17 cellular contexts compared by ENCODE assay signal in the genomic region with DNA sequence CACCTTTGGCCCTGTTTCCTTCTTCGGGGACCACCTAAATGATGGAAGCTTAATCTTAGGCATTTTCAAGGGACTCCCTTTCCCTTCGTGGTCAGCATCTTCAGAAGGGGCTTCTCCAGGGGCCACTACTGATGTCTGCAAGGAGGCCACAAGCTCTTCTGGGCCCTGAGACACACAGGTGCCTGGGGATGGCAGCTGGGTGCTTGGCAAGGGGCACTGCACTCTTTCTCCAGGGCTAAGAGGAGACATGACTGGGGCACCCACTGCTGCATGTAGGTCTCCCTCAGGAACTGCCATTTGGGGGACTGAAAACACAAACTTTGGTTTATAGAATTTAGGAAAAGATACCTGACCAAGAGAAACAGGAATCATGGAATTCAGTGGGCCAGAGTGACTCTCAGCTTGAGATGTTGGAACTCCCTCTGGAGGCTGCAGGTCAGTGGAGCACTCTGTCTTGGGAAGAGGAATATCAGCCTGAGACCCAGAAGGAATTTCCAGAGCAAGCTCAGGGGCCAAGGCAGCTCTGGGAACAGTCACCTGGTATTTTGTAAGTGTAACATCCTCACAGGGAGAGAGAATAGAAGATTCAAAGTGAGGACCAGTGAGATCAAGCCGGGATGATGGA. TPM values are rescaled to one million over a fixed set of nuclear protein-coding genes. Genes with fewer than 3 reads are reported as not detected.
A peak's percentile ranks its signal among the peaks of the same experiment; 100 is the strongest.
DNase-seq lines count a peak whose midpoint lies in the region; ATAC-seq, FAIRE-seq and TF ChIP-seq lines count a peak whose summit lies in the region.
"Had no signal": no experiment of that assay in that cellular context is flagged by ENCODE, and none has a peak within 500 bp of the region (broad histone marks: within the 10 kb centered on the region; RNA-seq: fewer than 3 reads in every experiment).

No MANE protein-coding gene starts in this region.

- H3K9me3 Mint-ChIP-seq in neural progenitor cell, result peaks cover 11% of the 10 kb centered on the region

- intact Hi-C loops in K562 (cut with micrococcal nuclease), result loop anchor here (1.0 kb wide), 1 partner anchor 44 kb away; no protein-coding TSS in a partner anchor

- H3K9me1 ChIP-seq in K562 (ENCODE audit: control insufficient read depth, insufficient read depth, low read length), result no peaks in the 10 kb centered on the region

- no peak overlapping the region for H3K4me2 ChIP-seq in K562 (ENCODE audit: insufficient read depth, low read length)
- no peak overlapping the region for H3K4me2 ChIP-seq in neural progenitor cell

- H3K4me3 ChIP-seq in HEK293 (ENCODE audit: low read depth, low read length) (no peak overlapping the region), K562 (no peak overlapping the region), neural progenitor cell (no peak overlapping the region)
- H3K4me3 ChIP-seq: esophagus muscularis mucosa, SK-N-MC, thoracic aorta had no signal

- no peaks in the 10 kb centered on the region for H3K79me2 ChIP-seq in K562 (ENCODE audit: control insufficient read depth, insufficient read depth, low read length)
- H3K79me2 ChIP-seq in neural progenitor cell (ENCODE audit: low read depth), result no peaks in the 10 kb centered on the region

- H4K20me1 ChIP-seq in K562 (replicated peaks; ENCODE audit: control insufficient read depth, insufficient read depth, low read length) (no peaks in the 10 kb centered on the region; the same call in 1 of the 2 replicates), neural progenitor cell (ENCODE audit: low read depth) (no peaks in the 10 kb centered on the region)

- H3K36me3 Mint-ChIP-seq in neural progenitor cell, result no peaks in the 10 kb centered on the region

- H3K9ac ChIP-seq in K562 (ENCODE audit: insufficient read depth in 1 of 2, low read depth in 2 of 2, low read length in 2 of 2), result no peak overlapping the region
- H3K9ac ChIP-seq in neural progenitor cell, result no peak overlapping the region

- no peak for TF ChIP-seq POLR2A in K562 (conservative IDR thresholded peaks at IDR 0.05)

- POLR2A ChIA-PET in HEK293 (lab: Yijun Ruan, JAX), result no interaction called here
- POLR2A ChIA-PET in K562 (lab: Yijun Ruan, JAX), result no interaction called here

- no peaks in the 10 kb centered on the region for H3K9me3 ChIP-seq in HEK293 (ENCODE audit: control insufficient read depth, insufficient read depth, low read depth, low read length)
- no peaks in the 10 kb centered on the region for H3K9me3 ChIP-seq in K562 (replicated peaks; ENCODE audit: control insufficient read depth, insufficient read depth, low read depth, low read length)
- no peaks in the 10 kb centered on the region for H3K9me3 ChIP-seq in neural progenitor cell (ENCODE audit: low read depth)
- H3K9me3 ChIP-seq: esophagus muscularis mucosa, thoracic aorta had no signal

- no TSS peak for BruUV-seq in K562 (replicated peaks; lab: Mats Ljungman, UMichigan)

- peaks cover 5 to 53% of the 10 kb centered on the region in 2 experiments; a peak in 4 of 5 replicates for H3K27me3 ChIP-seq in K562 (ENCODE audit: control insufficient read depth in 2 of 2, insufficient read depth in 2 of 2, low read length in 2 of 2)
- peaks cover 49% of the 10 kb centered on the region for H3K27me3 ChIP-seq in neural progenitor cell
- H3K27me3 ChIP-seq: esophagus muscularis mucosa had no signal

- CTCF ChIA-PET in HEK293 (lab: Yijun Ruan, JAX), result interaction anchor here (0.5 to 1.1 kb wide), 5 partner anchors 22 to 1357 kb away, joined by 3 to 4 read pairs (median 3); no protein-coding TSS in a partner anchor
- CTCF ChIA-PET in K562 (lab: Yijun Ruan, JAX; ENCODE audit: low intra/inter-chr PET ratio), result no interaction called here

- TF ChIP-seq CTCF in HEK293 (tag by site-specific recombination; IDR thresholded peaks at IDR 0.05) (peak; percentile 65), K562 (IDR thresholded peaks at IDR 0.05 in 2 of 3, conservative IDR thresholded peaks at IDR 0.05 in 1 of 3; ENCODE audit: insufficient read depth in 2 of 3, low read depth in 1 of 3, low read length in 3 of 3) (peak; percentile 13 to 52 (median 21); a peak in 2 of 6 replicates), neural progenitor cell (IDR thresholded peaks at IDR 0.05) (peak; percentile 39)

- H2AFZ ChIP-seq in K562 (ENCODE audit: low read depth, low read length) (no peak overlapping the region), neural progenitor cell (replicated peaks) (no peak overlapping the region)

- H3K27ac Mint-ChIP-seq in neural progenitor cell, result peak overlapping the region; percentile 60

- no peaks in the 10 kb centered on the region for H3K36me3 ChIP-seq in HEK293 (ENCODE audit: control insufficient read depth in 2 of 2, insufficient read depth in 1 of 2, low read length in 2 of 2)
- no peaks in the 10 kb centered on the region for H3K36me3 ChIP-seq in K562 (ENCODE audit: control insufficient read depth, insufficient read depth, low read length)
- no peaks in the 10 kb centered on the region for H3K36me3 ChIP-seq in neural progenitor cell

- no peak for FAIRE-seq in K562 (lab: Jason Lieb, UNC)
- FAIRE-seq: A204.1, GM18507 had no signal

- H3F3A ChIP-seq in neural progenitor cell (ENCODE audit: low read depth), result no peaks in the 10 kb centered on the region

- peak in 1 of 2 experiments; percentile 6; a peak in 1 of 4 replicates for TF ChIP-seq RAD21 in K562 (CRISPR knock-in tag; conservative IDR thresholded peaks at IDR 0.05 in 1 of 2, IDR thresholded peaks at IDR 0.05 in 1 of 2)

- H3K4me1 ChIP-seq in HEK293 (ENCODE audit: control insufficient read depth, insufficient read depth, low read length) (no peaks in the 10 kb centered on the region), K562 (replicated peaks in 1 of 2; ENCODE audit: control insufficient read depth in 2 of 2, insufficient read depth in 2 of 2, low read length in 2 of 2) (no peaks in the 10 kb centered on the region; a peak in 1 of 5 replicates), neural progenitor cell (no peaks in the 10 kb centered on the region)
- H3K4me1 ChIP-seq: esophagus muscularis mucosa had no signal

- peaks cover 11% of the 10 kb centered on the region for H3K27me3 Mint-ChIP-seq in neural progenitor cell (ENCODE audit: insufficient read depth, low read depth)

- peak overlapping the region; percentile 55 for H3K4me3 Mint-ChIP-seq in neural progenitor cell

- DNase-seq in NCI-H345 (lab: John Stamatoyannopoulos, UW) (peak; percentile 3), NCI-H345 treated with DMSO at 0.1 percent for 48 hours (lab: John Stamatoyannopoulos, UW; ENCODE audit: unreplicated experiment) (no peak), K562 (ENCODE audit: extremely low read depth in 1 of 4, low spot score in 3 of 4) (no peak), neural progenitor cell (ENCODE audit: low spot score) (peak; percentile 32), NCI-H1930 (lab: John Stamatoyannopoulos, UW) (no peak), NCI-H187 treated with DMSO at 0.1 percent for 48 hours (lab: John Stamatoyannopoulos, UW) (no peak)
- DNase-seq: NCI-H1092 treated with DMSO at 0.1 percent for 48 hours had no signal

- no peak for TF ChIP-seq EP300 in K562 (IDR thresholded peaks at IDR 0.05; ENCODE audit: low read length)

- in situ Hi-C loops in K562 (cut with MboI), result no loop called here

- H3K27ac ChIP-seq in HEK293 (ENCODE audit: extremely low read depth, low read depth, low read length), result no peak overlapping the region
- H3K27ac ChIP-seq in K562 (ENCODE audit: extremely low read depth, low read depth, low read length), result no peak overlapping the region
- H3K27ac ChIP-seq in neural progenitor cell, result no peak overlapping the region
- H3K27ac ChIP-seq: esophagus muscularis mucosa, SK-N-MC, thoracic aorta had no signal

- no peaks in the 10 kb centered on the region for H3K4me1 Mint-ChIP-seq in neural progenitor cell

- WGBS in K562 (ENCODE audit: insufficient coverage, low coverage, missing lambda C conversion rate), result 3% methylated on average over 3 of the region's 3 CpGs

- no peak for ATAC-seq in K562
- no peak for ATAC-seq in HG02571 (IDR thresholded peaks at IDR 0.05; ENCODE audit: unreplicated experiment)

RNA-seq across cellular contexts. Expression of gene PLD4, which starts 16.0 kb away (rescaled TPM):
- total RNA-seq in K562 (2011; cell fraction: chromatin; rRNA removed; ENCODE audit: low replicate concordance), result 0.05 and 0.14 TPM in 2 replicates
- 0.13 TPM in 1 of 2 replicates, not detected in the other for total RNA-seq in K562 (2011; cell fraction: nucleolus; rRNA removed)
- 0.07 and 0.15 TPM in 2 replicates for total RNA-seq in K562 (2011; cell fraction: nucleoplasm; rRNA removed)
- total RNA-seq in K562 (2014; rRNA removed), result not detected in 2 replicates
- not detected in 2 replicates for total RNA-seq in K562 (2014; rRNA removed; fragmentation: Illumina TruSeq; extraction: Trizol)
- 0.08 and 0.18 TPM in 2 replicates for total RNA-seq in K562 (2015; rRNA removed; fragmentation: Illumina TruSeq; extraction: Trizol)
- 0.24 TPM in 1 of 2 replicates, not detected in the other for total RNA-seq in K562 (2021)
- not detected in 2 replicates for polyA plus RNA-seq in K562 (2011; rRNA removed)
- polyA plus RNA-seq in K562 (2011; cell fraction: cytosol; rRNA removed), result not detected in 2 replicates
- polyA plus RNA-seq in K562 (2011; cell fraction: nucleus; rRNA removed), result 0.03 and 0.11 TPM in 2 replicates
- 0.13 and 0.29 TPM in 2 replicates for polyA plus RNA-seq in K562 (2012)
- polyA plus RNA-seq in K562 (2014; fragmentation: Illumina TruSeq; extraction: Trizol), result 0.19 TPM in 1 of 2 replicates, not detected in the other
- not detected for polyA plus RNA-seq in K562 (2014; fragmentation: Nextera tagmentation; extraction: Ambion mirVana)
- 0.03 TPM in 1 of 2 replicates, not detected in the other for polyA plus RNA-seq in K562 (2014; rRNA removed)
- polyA minus RNA-seq in K562 (2011; rRNA and poly(A)+ RNA removed), result not detected in 2 replicates
- polyA minus RNA-seq in K562 (2011; cell fraction: cytosol; rRNA and poly(A)+ RNA removed), result not detected in 2 replicates
- 0.11 TPM in 1 of 2 replicates, not detected in the other for polyA minus RNA-seq in K562 (2011; cell fraction: nucleus; rRNA and poly(A)+ RNA removed)
- total RNA-seq in neural progenitor cell (ENCODE audit: low replicate concordance), result not detected in 2 replicates
- total RNA-seq: bronchial epithelial cell, Daoy, myocyte had no signal

RNA-seq across cellular contexts. Expression of gene AHNAK2, which starts 37.5 kb away (rescaled TPM):
- total RNA-seq in K562 (2011; cell fraction: chromatin; rRNA removed; ENCODE audit: low replicate concordance), result 0.18 and 0.46 TPM in 2 replicates
- total RNA-seq in K562 (2011; cell fraction: nucleolus; rRNA removed), result 0.13 and 0.17 TPM in 2 replicates
- total RNA-seq in K562 (2011; cell fraction: nucleoplasm; rRNA removed), result 0.07 and 0.31 TPM in 2 replicates
- total RNA-seq in K562 (2014; rRNA removed) (0.04 TPM in 1 of 2 replicates, not detected in the other), K562 (2014; rRNA removed; fragmentation: Illumina TruSeq; extraction: Trizol) (not detected in 2 replicates), K562 (2015; rRNA removed; fragmentation: Illumina TruSeq; extraction: Trizol) (0.04 TPM in 2 replicates), K562 (2021) (0.09 and 0.18 TPM in 2 replicates), neural progenitor cell (ENCODE audit: low replicate concordance) (0.77 and 1.3 TPM in 2 replicates)
- polyA plus RNA-seq in K562 (2011; rRNA removed) (0.04 TPM in 1 of 2 replicates, not detected in the other), K562 (2014; fragmentation: Illumina TruSeq; extraction: Trizol) (0.03 TPM in 1 of 2 replicates, not detected in the other), K562 (2014; fragmentation: Nextera tagmentation; extraction: Ambion mirVana) (not detected), K562 (2014; rRNA removed) (under 0.01 and 0.04 TPM in 2 replicates)
- polyA plus RNA-seq in K562 (2011; cell fraction: cytosol; rRNA removed), result under 0.01 and 0.03 TPM in 2 replicates
- 0.14 and 0.22 TPM in 2 replicates for polyA plus RNA-seq in K562 (2011; cell fraction: nucleus; rRNA removed)
- 0.03 and 0.22 TPM in 2 replicates for polyA plus RNA-seq in K562 (2012)
- polyA minus RNA-seq in K562 (2011; rRNA and poly(A)+ RNA removed), result 0.04 and 0.51 TPM in 2 replicates
- 0.10 and 0.27 TPM in 2 replicates for polyA minus RNA-seq in K562 (2011; cell fraction: cytosol; rRNA and poly(A)+ RNA removed)
- polyA minus RNA-seq in K562 (2011; cell fraction: nucleus; rRNA and poly(A)+ RNA removed), result 0.13 and 0.22 TPM in 2 replicates

RNA-seq across cellular contexts. Expression of gene CLBA1, which starts 45.0 kb away (rescaled TPM):
- 4.9 and 7.5 TPM in 2 replicates for total RNA-seq in K562 (2011; cell fraction: chromatin; rRNA removed; ENCODE audit: low replicate concordance)
- 4.7 and 5.3 TPM in 2 replicates for total RNA-seq in K562 (2011; cell fraction: nucleolus; rRNA removed)
- total RNA-seq in K562 (2011; cell fraction: nucleoplasm; rRNA removed), result 3.8 and 4.7 TPM in 2 replicates
- total RNA-seq in K562 (2014; rRNA removed) (3.2 and 4.0 TPM in 2 replicates), K562 (2014; rRNA removed; fragmentation: Illumina TruSeq; extraction: Trizol) (1.4 and 1.8 TPM in 2 replicates), K562 (2015; rRNA removed; fragmentation: Illumina TruSeq; extraction: Trizol) (2.1 and 2.2 TPM in 2 replicates), K562 (2021) (3.9 and 4.4 TPM in 2 replicates), neural progenitor cell (ENCODE audit: low replicate concordance) (8.5 and 10.8 TPM in 2 replicates)
- polyA plus RNA-seq in K562 (2011; rRNA removed) (2.5 and 2.6 TPM in 2 replicates), K562 (2014; fragmentation: Illumina TruSeq; extraction: Trizol) (3.2 TPM in 2 replicates), K562 (2014; fragmentation: Nextera tagmentation; extraction: Ambion mirVana) (under 1 TPM; 0.04 to 0.25 TPM), K562 (2014; rRNA removed) (2.2 and 2.7 TPM in 2 replicates)
- polyA plus RNA-seq in K562 (2011; cell fraction: cytosol; rRNA removed), result 1.8 and 3.1 TPM in 2 replicates
- 5.7 and 10.6 TPM in 2 replicates for polyA plus RNA-seq in K562 (2011; cell fraction: nucleus; rRNA removed)
- 3.0 and 3.1 TPM in 2 replicates for polyA plus RNA-seq in K562 (2012)
- 1.4 and 1.9 TPM in 2 replicates for polyA minus RNA-seq in K562 (2011; rRNA and poly(A)+ RNA removed)
- 1.4 and 2.5 TPM in 2 replicates for polyA minus RNA-seq in K562 (2011; cell fraction: cytosol; rRNA and poly(A)+ RNA removed)
- polyA minus RNA-seq in K562 (2011; cell fraction: nucleus; rRNA and poly(A)+ RNA removed), result 2.7 and 3.2 TPM in 2 replicates

Comparison
In these comparisons a context has a peak if more than half of its experiments do, and no peak if none do; other contexts are left out.
1. DNase-seq: peak in NCI-H345 (single experiment) and neural progenitor cell (single experiment); none in NCI-H345 treated with DMSO at 0.1 percent for 48 hours (single experiment), K562 (0 of 4), NCI-H1930 (0 of 2) and NCI-H187 treated with DMSO at 0.1 percent for 48 hours (single experiment).
2. Peak in every context shown above with its lines, with median percentiles within 50 percentile points of each other: CTCF ChIP-seq.